In genomic region chrX:142661696-142662095, GRCh38 we compare ENCODE assay signal across 9 cellular contexts.
"Had no signal": no experiment of that assay in that cellular context is flagged by ENCODE, and none has a peak within 500 bp of the region (broad histone marks: within the 10 kb centered on the region; RNA-seq: fewer than 3 reads in every experiment).

No MANE protein-coding gene starts in this region.

- H3K9me3 ChIP-seq: HAP-1 had no signal

- ATAC-seq: HCT116, HepG2 had no signal

- H3K9ac ChIP-seq: GM23248 had no signal

- H3K27ac ChIP-seq: GM23248, HL-60 had no signal

- H3K4me3 ChIP-seq: GM23248, HAP-1 had no signal

- H3K4me1 ChIP-seq: HAP-1 had no signal

- H3K36me3 ChIP-seq: HAP-1 had no signal

- DNase-seq: GM23248, GOT3, H7, HFFc6, KBM-7 had no signal
